7 cellular contexts compared by ENCODE assay signal in the genomic region with DNA sequence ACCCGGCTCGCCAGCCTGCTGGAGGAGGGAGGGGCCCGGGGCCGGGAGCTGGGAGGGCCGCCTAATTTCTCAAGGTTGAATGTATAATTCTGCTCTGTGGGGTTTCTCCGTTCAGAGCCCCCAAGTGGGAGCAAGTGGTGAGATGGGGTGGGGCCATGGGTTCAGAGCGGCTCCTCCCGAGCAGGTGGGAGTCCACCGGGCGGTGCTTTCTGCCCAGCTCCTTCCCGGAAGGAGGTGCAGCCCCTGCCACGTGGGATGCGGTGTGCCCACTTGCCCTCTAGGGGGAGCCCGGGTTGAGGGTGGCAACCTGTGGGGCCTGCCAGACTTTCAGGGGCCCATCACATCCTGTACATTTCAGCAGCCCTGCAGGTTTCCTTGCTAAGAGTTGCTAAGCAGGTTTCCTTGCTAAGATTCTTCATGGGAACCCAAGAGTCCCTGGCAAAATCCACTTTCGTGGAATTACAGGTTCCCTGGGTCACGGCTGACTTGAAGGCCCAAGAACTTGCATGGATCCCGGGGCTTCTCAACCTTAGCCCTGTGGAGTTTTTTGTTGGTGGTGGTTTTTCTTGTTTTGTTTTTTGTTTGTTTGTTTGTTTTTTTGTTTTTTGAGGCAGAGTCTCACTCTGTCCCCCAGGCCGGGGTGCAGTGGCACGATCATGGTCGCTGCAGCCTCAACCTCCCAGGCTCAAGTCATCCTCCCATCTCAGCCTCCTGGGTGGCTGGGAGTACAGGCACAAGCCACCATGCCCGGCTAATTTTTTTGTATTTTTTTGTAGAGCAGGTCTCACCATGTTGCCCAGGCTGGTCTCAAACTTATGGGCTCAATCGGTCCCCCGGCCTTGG.
DNase-seq lines count a peak whose midpoint lies in the region; ATAC-seq and TF ChIP-seq lines count a peak whose summit lies in the region.

No MANE protein-coding gene starts in this region.

- H3K4me1 Mint-ChIP-seq in central memory CD8-positive, alpha-beta T cell = peaks cover 5% of the 10 kb centered on the region
- H3K4me1 Mint-ChIP-seq in stimulated activated memory B cell treated with anti-CD40 and anti-IgM and Interleukin-4, amounts not matched to agents 10 μg/mL and 1 μg/mL and 100 μg/mL, for 72 hours = peaks cover 6% of the 10 kb centered on the region

- H3K4me3 ChIP-seq in GM12865 (ENCODE audit: low read depth, low read length) (no peak overlapping the region), mucosa of descending colon (no peak overlapping the region)

- H3K9me3 Mint-ChIP-seq in central memory CD8-positive, alpha-beta T cell = no peaks in the 10 kb centered on the region
- peaks cover 9% of the 10 kb centered on the region for H3K9me3 Mint-ChIP-seq in stimulated activated memory B cell treated with anti-CD40 and anti-IgM and Interleukin-4, amounts not matched to agents 10 μg/mL and 1 μg/mL and 100 μg/mL, for 72 hours

- ATAC-seq in central memory CD8-positive, alpha-beta T cell (replicated peaks; ENCODE audit: extremely low read depth, poor library complexity, severe bottlenecking) = peak; percentile 70
- peak; percentile 91 for ATAC-seq in mucosa of descending colon
- peak; percentile 66 for ATAC-seq in stimulated activated memory B cell treated with anti-CD40 and anti-IgM and Interleukin-4, amounts not matched to agents 10 μg/mL and 1 μg/mL and 100 μg/mL, for 72 hours

- H3K27me3 Mint-ChIP-seq in central memory CD8-positive, alpha-beta T cell = peaks cover 10% of the 10 kb centered on the region
- peaks cover 29% of the 10 kb centered on the region for H3K27me3 Mint-ChIP-seq in stimulated activated memory B cell treated with anti-CD40 and anti-IgM and Interleukin-4, amounts not matched to agents 10 μg/mL and 1 μg/mL and 100 μg/mL, for 72 hours

- intact Hi-C loops in mucosa of descending colon (cut with DNase I, micrococcal nuclease) = no loop called here

- H3K27ac ChIP-seq in caudate nucleus (ENCODE audit: low read depth, low read length) = no peak overlapping the region

- H3K36me3 ChIP-seq in mucosa of descending colon (ENCODE audit: low read depth) = no peaks in the 10 kb centered on the region

- peaks cover 2% of the 10 kb centered on the region for H3K36me3 Mint-ChIP-seq in central memory CD8-positive, alpha-beta T cell (ENCODE audit: insufficient read depth)
- H3K36me3 Mint-ChIP-seq in stimulated activated memory B cell treated with anti-CD40 and anti-IgM and Interleukin-4, amounts not matched to agents 10 μg/mL and 1 μg/mL and 100 μg/mL, for 72 hours = no peaks in the 10 kb centered on the region

- DNase-seq in GM12865 (ENCODE audit: low read depth) (peak; percentile 51), NCI-H2081 (lab: John Stamatoyannopoulos, UW) (peak; percentile 86 to 89), mucosa of descending colon (peak; percentile 81 to 90 (median 88)), caudate nucleus (lab: John Stamatoyannopoulos, UW) (no peak)
- peak; percentile 75 for DNase-seq in activated CD4-positive, CD25-positive, alpha-beta regulatory T cell treated with anti-CD3 and anti-CD28 coated beads, Interleukin-2, amount 50 U/mL, for 72 hours
- DNase-seq in central memory CD8-positive, alpha-beta T cell (ENCODE audit: low spot score in 2 of 2) = peak; percentile 57 to 59

- peaks cover 3% of the 10 kb centered on the region for H3K4me1 ChIP-seq in mucosa of descending colon (ENCODE audit: low read depth)

- TF ChIP-seq CTCF in GM12865 (IDR thresholded peaks at IDR 0.05; ENCODE audit: insufficient read depth, low read depth, low read length, missing control alignments) (peak; percentile 48), mucosa of descending colon (IDR thresholded peaks at IDR 0.05) (peak; percentile 87)

- H3K27ac Mint-ChIP-seq in central memory CD8-positive, alpha-beta T cell (ENCODE audit: low read depth) = no peak overlapping the region
- no peak overlapping the region for H3K27ac Mint-ChIP-seq in stimulated activated memory B cell treated with anti-CD40 and anti-IgM and Interleukin-4, amounts not matched to agents 10 μg/mL and 1 μg/mL and 100 μg/mL, for 72 hours

- no peak overlapping the region for H3K4me3 Mint-ChIP-seq in central memory CD8-positive, alpha-beta T cell
- no peak overlapping the region for H3K4me3 Mint-ChIP-seq in stimulated activated memory B cell treated with anti-CD40 and anti-IgM and Interleukin-4, amounts not matched to agents 10 μg/mL and 1 μg/mL and 100 μg/mL, for 72 hours

- no peaks in the 10 kb centered on the region for H3K9me3 ChIP-seq in mucosa of descending colon

Comparison
In these comparisons a context has a peak if more than half of its experiments do, and no peak if none do; other contexts are left out.
1. DNase-seq: peak in GM12865 (single experiment), NCI-H2081 (2 of 2), activated CD4-positive, CD25-positive, alpha-beta regulatory T cell treated with anti-CD3 and anti-CD28 coated beads, Interleukin-2, amount 50 U/mL, for 72 hours (single experiment), central memory CD8-positive, alpha-beta T cell (2 of 2) and mucosa of descending colon (3 of 3); none in caudate nucleus (0 of 61).
2. Peak in every context shown above with its lines, with median percentiles within 50 percentile points of each other: ATAC-seq.